Comparison of ENCODE assay signal across 16 cellular contexts in the genomic region with DNA sequence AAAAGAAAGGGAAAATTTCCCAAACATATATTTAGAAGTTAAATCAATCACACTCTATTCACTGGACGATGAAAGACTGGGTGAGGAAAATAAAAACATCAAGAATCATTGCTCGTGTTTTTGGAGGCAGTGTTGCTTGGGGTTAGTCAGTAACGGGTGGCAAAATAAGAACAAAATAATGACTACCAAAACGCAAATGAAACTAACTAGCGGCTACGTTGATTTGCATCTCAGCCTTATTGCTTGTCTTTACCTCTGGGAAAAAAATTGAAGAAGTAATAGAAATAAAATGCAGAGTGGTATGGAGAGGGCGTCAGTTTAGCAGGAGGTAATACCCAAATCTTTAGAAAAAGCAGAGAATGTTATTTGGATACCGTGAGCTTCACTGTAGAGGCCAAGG.
A peak's percentile ranks its signal among the peaks of the same experiment; 100 is the strongest.
DNase-seq lines count a peak whose midpoint lies in the region; ATAC-seq and TF ChIP-seq lines count a peak whose summit lies in the region.
"Had no signal": no experiment of that assay in that cellular context is flagged by ENCODE, and none has a peak within 500 bp of the region (broad histone marks: within the 10 kb centered on the region; RNA-seq: fewer than 3 reads in every experiment).

No MANE protein-coding gene starts in this region.

- no peaks in the 10 kb centered on the region for H3K4me1 ChIP-seq in OCI-LY7 (ENCODE audit: insufficient read depth, low read length, poor library complexity, severe bottlenecking)
- H3K4me1 ChIP-seq: HAP-1 had no signal

- peak; percentile 49 for ATAC-seq in GM18502 (IDR thresholded peaks at IDR 0.05; ENCODE audit: poor library complexity, unreplicated experiment)
- peak; percentile 50 for ATAC-seq in HG02870 (IDR thresholded peaks at IDR 0.05; ENCODE audit: unreplicated experiment)
- no peak for ATAC-seq in GM21515 (IDR thresholded peaks at IDR 0.05; ENCODE audit: unreplicated experiment)
- no peak for ATAC-seq in HG03025 (IDR thresholded peaks at IDR 0.05; ENCODE audit: low FRiP score, unreplicated experiment)
- ATAC-seq in GM18520 (IDR thresholded peaks at IDR 0.05; ENCODE audit: unreplicated experiment) = no peak
- ATAC-seq: CD8-positive, alpha-beta T cell; K562 had no signal

- H3K27ac ChIP-seq in OCI-LY7 (ENCODE audit: low read depth, low read length, poor library complexity, severe bottlenecking) = no peak overlapping the region
- H3K27ac ChIP-seq: BLaER1 treated with 17β-estradiol and CSF1 and Interleukin-3, amounts not matched to agents 10 nM and 100 nM had no signal

- no peak overlapping the region for H3K4me3 Mint-ChIP-seq in type B pancreatic cell
- H3K4me3 Mint-ChIP-seq: B cell; CD8-positive, alpha-beta T cell had no signal

- H3K9me3 Mint-ChIP-seq in type B pancreatic cell = no peaks in the 10 kb centered on the region
- H3K9me3 Mint-ChIP-seq: CD8-positive, alpha-beta T cell had no signal

- no TSS peak for BruUV-seq in OCI-LY7 (replicated peaks; lab: Mats Ljungman, UMichigan)

- intact Hi-C loops in OCI-LY7 (cut with micrococcal nuclease; ENCODE audit: unreplicated experiment) = no loop called here

- H3K27me3 Mint-ChIP-seq in type B pancreatic cell = peaks cover 2% of the 10 kb centered on the region

- peak overlapping the region; percentile 100 for H3K27ac Mint-ChIP-seq in type B pancreatic cell
- H3K27ac Mint-ChIP-seq: B cell; CD8-positive, alpha-beta T cell had no signal

- H3K79me2 ChIP-seq in OCI-LY7 (ENCODE audit: insufficient read depth, low read depth, low read length) = no peaks in the 10 kb centered on the region

- H3K4me3 ChIP-seq in OCI-LY7 (ENCODE audit: low read depth, low read length, poor library complexity, severe bottlenecking) = no peak overlapping the region
- H3K4me3 ChIP-seq: BLaER1 treated with 17β-estradiol and CSF1 and Interleukin-3, amounts not matched to agents 10 nM and 100 nM; HAP-1; K562 had no signal

- H3K36me3 ChIP-seq in OCI-LY7 (ENCODE audit: insufficient read depth, low read length) = no peaks in the 10 kb centered on the region
- H3K36me3 ChIP-seq: BLaER1 treated with 17β-estradiol and CSF1 and Interleukin-3, amounts not matched to agents 10 nM and 100 nM; HAP-1 had no signal

- TF ChIP-seq CTCF in OCI-LY7 (conservative IDR thresholded peaks at IDR 0.05; ENCODE audit: low read length) (no peak), type B pancreatic cell (conservative IDR thresholded peaks at IDR 0.05) (no peak)

- H3K4me2 ChIP-seq in OCI-LY7 (ENCODE audit: low read length) = 0 out of 2 replicates have a peak overlapping the region, but pooled peaks have one; percentile 7

- no peaks in the 10 kb centered on the region for H3K36me3 Mint-ChIP-seq in type B pancreatic cell
- H3K36me3 Mint-ChIP-seq: CD8-positive, alpha-beta T cell had no signal

- CTCF ChIA-PET in OCI-LY7 (lab: Charles Lee; ENCODE audit: unreplicated experiment) = no interaction called here

- H3K4me1 Mint-ChIP-seq in type B pancreatic cell (ENCODE audit: unreplicated experiment) = peaks cover 4% of the 10 kb centered on the region

- H4K20me1 ChIP-seq in OCI-LY7 (ENCODE audit: insufficient read depth, low read length) = no peaks in the 10 kb centered on the region
- H4K20me1 ChIP-seq: BLaER1 treated with 17β-estradiol and CSF1 and Interleukin-3, amounts not matched to agents 10 nM and 100 nM had no signal

- H2AFZ ChIP-seq in OCI-LY7 (ENCODE audit: low read length) = peak overlapping the region; percentile 44; the same call in 1 of the 2 replicates

- DNase-seq in OCI-LY7 (ENCODE audit: low spot score) = no peak
- no peak for DNase-seq in type B pancreatic cell (ENCODE audit: extremely low spot score, unreplicated experiment)
- DNase-seq: CD8-positive, alpha-beta T cell; DMS 273 treated with DMSO at 0.1 percent for 48 hours; DND-41; EL; IMR-90 had no signal

- POLR2A ChIA-PET in OCI-LY7 (lab: Charles Lee) = interaction anchor here (1.1 kb wide), 1 partner anchor 12 kb away, joined by 3 read pairs; no protein-coding TSS in a partner anchor

- H3K9me3 ChIP-seq in OCI-LY7 (ENCODE audit: low read length) = no peaks in the 10 kb centered on the region
- H3K9me3 ChIP-seq: HAP-1 had no signal

- no peaks in the 10 kb centered on the region for H3K9me2 ChIP-seq in OCI-LY7 (ENCODE audit: insufficient read depth, low read length)

Comparison
In these comparisons a context has a peak if more than half of its experiments do, and no peak if none do; other contexts are left out.
1. ATAC-seq: peak in GM18502 (single experiment) and HG02870 (single experiment); none in GM21515 (single experiment), HG03025 (single experiment) and GM18520 (single experiment).